Comparison of ENCODE assay signal across 15 cellular contexts in the genomic region with DNA sequence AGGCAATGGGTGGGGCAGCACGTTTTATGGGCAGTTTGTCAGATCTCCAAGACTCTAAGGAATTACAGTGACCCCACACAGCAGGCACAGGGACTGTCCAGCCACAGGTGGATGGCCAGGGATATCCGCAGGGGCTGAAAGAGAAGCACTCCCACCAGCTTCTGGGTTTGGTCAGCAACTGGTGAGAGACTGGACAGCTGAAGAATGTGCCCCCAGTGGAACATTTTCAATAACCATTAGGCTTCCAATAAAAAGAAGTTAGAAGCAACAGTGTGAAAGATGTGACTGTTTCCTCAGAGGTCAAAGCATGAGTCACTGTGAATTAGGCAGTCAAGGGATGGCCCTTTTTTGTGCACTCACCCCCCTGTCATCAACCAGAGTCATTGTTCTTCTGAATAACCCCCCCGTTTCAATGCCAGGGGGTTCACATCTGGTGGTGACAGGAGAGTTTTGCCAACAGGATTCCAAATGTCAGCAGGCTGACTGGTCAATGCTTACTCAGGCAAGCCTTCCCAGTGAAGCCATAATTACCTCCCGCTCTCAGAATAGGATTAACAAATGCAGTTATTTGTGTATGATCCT.
DNase-seq lines count a peak whose midpoint lies in the region; FAIRE-seq and TF ChIP-seq lines count a peak whose summit lies in the region.
"Had no signal": no experiment of that assay in that cellular context is flagged by ENCODE, and none has a peak within 500 bp of the region (broad histone marks: within the 10 kb centered on the region; RNA-seq: fewer than 3 reads in every experiment).

No MANE protein-coding gene starts in this region.

- no peaks in the 10 kb centered on the region for H3K4me1 Mint-ChIP-seq in MCF 10A (ENCODE audit: insufficient read depth, unreplicated experiment)
- H3K4me1 Mint-ChIP-seq: memory B cell; stimulated activated effector memory CD8-positive, alpha-beta T cell treated with anti-CD3 and anti-CD28 coated beads, Interleukin-12 subunit alpha, Interleukin-12 subunit beta, amount 100 ng/mL, for 72 hours had no signal

- peak; percentile 53 for FAIRE-seq in urothelium cell line (lab: Jason Lieb, UNC)

- WGBS in spleen, 5 donors = 70 to 81% (median 78%) methylated on average over 4 of the region's 4 CpGs

- H3K36me3 ChIP-seq in breast epithelium (no peaks in the 10 kb centered on the region), spleen (no peaks in the 10 kb centered on the region)

- H3K27ac ChIP-seq in breast epithelium = no peak overlapping the region
- H3K27ac ChIP-seq in angular gyrus (ENCODE audit: low read depth, low read length) = peak overlapping the region; percentile 85
- no peak overlapping the region for H3K27ac ChIP-seq in spleen
- H3K27ac ChIP-seq: KMS-11, VCaP had no signal

- H3K27ac Mint-ChIP-seq in MCF 10A (ENCODE audit: low read depth, unreplicated experiment) = no peak overlapping the region
- H3K27ac Mint-ChIP-seq: memory B cell; stimulated activated effector memory CD8-positive, alpha-beta T cell treated with anti-CD3 and anti-CD28 coated beads, Interleukin-12 subunit alpha, Interleukin-12 subunit beta, amount 100 ng/mL, for 72 hours had no signal

- CTCF ChIA-PET in MCF 10A (lab: Yijun Ruan, JAX) = interaction anchor here (1.0 kb wide), 1 partner anchor 10 kb away, joined by 3 read pairs; no protein-coding TSS in a partner anchor

- H3K27me3 Mint-ChIP-seq in MCF 10A (ENCODE audit: insufficient read depth, unreplicated experiment) = no peaks in the 10 kb centered on the region
- H3K27me3 Mint-ChIP-seq: memory B cell had no signal

- H3K36me3 Mint-ChIP-seq in MCF 10A (ENCODE audit: insufficient read depth, unreplicated experiment) = peaks cover 4% of the 10 kb centered on the region
- H3K36me3 Mint-ChIP-seq: memory B cell; stimulated activated effector memory CD8-positive, alpha-beta T cell treated with anti-CD3 and anti-CD28 coated beads, Interleukin-12 subunit alpha, Interleukin-12 subunit beta, amount 100 ng/mL, for 72 hours had no signal

- H3K4me1 ChIP-seq in breast epithelium (no peaks in the 10 kb centered on the region), spleen (no peaks in the 10 kb centered on the region)

- DNase-seq in MCF 10A (ENCODE audit: unreplicated experiment) (peak; percentile 80), breast epithelium (ENCODE audit: low spot score in 2 of 2) (no peak), hepatic stellate cell (ENCODE audit: low spot score) (peak; percentile 14), urothelium cell line (ENCODE audit: low spot score) (peak; percentile 68), spleen (no peak), SHP77 treated with DMSO at 0.1 percent for 48 hours (lab: John Stamatoyannopoulos, UW) (no peak)
- no peak for DNase-seq in activated CD8-positive, alpha-beta memory T cell treated with anti-CD3 and anti-CD28 coated beads, Interleukin-2, amount 50 U/mL, for 48 hours
- DNase-seq: activated gamma-delta T cell, AML-193, NCI-H774 had no signal

- no peaks in the 10 kb centered on the region for H3K9me3 Mint-ChIP-seq in MCF 10A (ENCODE audit: unreplicated experiment)
- H3K9me3 Mint-ChIP-seq: memory B cell; stimulated activated effector memory CD8-positive, alpha-beta T cell treated with anti-CD3 and anti-CD28 coated beads, Interleukin-12 subunit alpha, Interleukin-12 subunit beta, amount 100 ng/mL, for 72 hours had no signal

- H3K27me3 ChIP-seq in breast epithelium = no peaks in the 10 kb centered on the region
- no peaks in the 10 kb centered on the region for H3K27me3 ChIP-seq in spleen (replicated peaks in 1 of 7)

- H3K4me3 ChIP-seq in breast epithelium (no peak overlapping the region), spleen (no peak overlapping the region)

- POLR2A ChIA-PET in MCF 10A (lab: Yijun Ruan, JAX) = no interaction called here

- intact Hi-C loops in MCF 10A (cut with micrococcal nuclease) (no loop called here), breast epithelium (cut with DNase I; ENCODE audit: low total_unique reads) (no loop called here), spleen (cut with DNase I; ENCODE audit: low total_unique reads) (no loop called here)

- no TSS peak for BruUV-seq in MCF 10A (replicated peaks; lab: Mats Ljungman, UMichigan)

- H3K4me3 Mint-ChIP-seq in MCF 10A (ENCODE audit: unreplicated experiment) = no peak overlapping the region
- H3K4me3 Mint-ChIP-seq: memory B cell; stimulated activated effector memory CD8-positive, alpha-beta T cell treated with anti-CD3 and anti-CD28 coated beads, Interleukin-12 subunit alpha, Interleukin-12 subunit beta, amount 100 ng/mL, for 72 hours had no signal

- H3K9me3 ChIP-seq in breast epithelium = no peaks in the 10 kb centered on the region
- H3K9me3 ChIP-seq in spleen = no peaks in the 10 kb centered on the region

- TF ChIP-seq CTCF in MCF 10A (IDR thresholded peaks at IDR 0.05; ENCODE audit: unreplicated experiment) (no peak), breast epithelium (IDR thresholded peaks at IDR 0.05) (no peak), spleen (IDR thresholded peaks at IDR 0.05 in 8 of 11, conservative IDR thresholded peaks at IDR 0.05 in 3 of 11) (no peak)

- TF ChIP-seq POLR2A in breast epithelium (IDR thresholded peaks at IDR 0.05) = no peak
- TF ChIP-seq POLR2A in spleen (IDR thresholded peaks at IDR 0.05) = no peak

Comparison
In these comparisons a context has a peak if more than half of its experiments do, and no peak if none do; other contexts are left out.
1. DNase-seq: peak in MCF 10A (single experiment), hepatic stellate cell (single experiment) and urothelium cell line (single experiment); none in breast epithelium (0 of 2), activated CD8-positive, alpha-beta memory T cell treated with anti-CD3 and anti-CD28 coated beads, Interleukin-2, amount 50 U/mL, for 48 hours (single experiment), spleen (single experiment) and SHP77 treated with DMSO at 0.1 percent for 48 hours (single experiment).